In genomic region chr13:73058432-73058740, GRCh38 we compare ENCODE assay signal across 8 cellular contexts. TPM values are rescaled to one million over a fixed set of nuclear protein-coding genes. Genes with fewer than 3 reads are reported as not detected.
DNase-seq lines count a peak whose midpoint lies in the region; ATAC-seq and TF ChIP-seq lines count a peak whose summit lies in the region.

No MANE protein-coding gene starts in this region.

- H3K4me3 Mint-ChIP-seq in central memory CD8-positive, alpha-beta T cell: peak overlapping the region; percentile 79
- peak overlapping the region; percentile 92 for H3K4me3 Mint-ChIP-seq in neural progenitor cell

- H3K4me3 ChIP-seq in AG09309 (ENCODE audit: control insufficient read depth, low read depth, low read length) (peak overlapping the region; percentile 39), neural progenitor cell (peak overlapping the region; percentile 64)

- no peaks in the 10 kb centered on the region for H3K9me3 ChIP-seq in neural progenitor cell (ENCODE audit: low read depth)

- peak overlapping the region; percentile 27 for H3K27ac Mint-ChIP-seq in central memory CD8-positive, alpha-beta T cell (ENCODE audit: low read depth)
- no peak overlapping the region for H3K27ac Mint-ChIP-seq in neural progenitor cell

- H2AFZ ChIP-seq in neural progenitor cell (replicated peaks): peak overlapping the region; percentile 62

- H3K36me3 Mint-ChIP-seq in central memory CD8-positive, alpha-beta T cell (ENCODE audit: insufficient read depth): peaks cover 8% of the 10 kb centered on the region
- no peaks in the 10 kb centered on the region for H3K36me3 Mint-ChIP-seq in neural progenitor cell

- TF ChIP-seq CTCF in AG09309 (IDR thresholded peaks at IDR 0.05; ENCODE audit: control insufficient read depth, insufficient read depth, low read depth, low read length, missing control alignments) (no peak), neural progenitor cell (IDR thresholded peaks at IDR 0.05) (no peak)

- peak; percentile 13 for ATAC-seq in GM19351 (IDR thresholded peaks at IDR 0.05; ENCODE audit: unreplicated experiment)
- peak; percentile 21 for ATAC-seq in HG03439 (IDR thresholded peaks at IDR 0.05; ENCODE audit: unreplicated experiment)
- ATAC-seq in central memory CD8-positive, alpha-beta T cell (replicated peaks; ENCODE audit: extremely low read depth, poor library complexity, severe bottlenecking): peak; percentile 3
- no peak for ATAC-seq in GM18519 (IDR thresholded peaks at IDR 0.05; ENCODE audit: low FRiP score, unreplicated experiment)

- no peaks in the 10 kb centered on the region for H3K9me3 Mint-ChIP-seq in central memory CD8-positive, alpha-beta T cell
- no peaks in the 10 kb centered on the region for H3K9me3 Mint-ChIP-seq in neural progenitor cell

- H3K9ac ChIP-seq in neural progenitor cell: no peak overlapping the region

- peaks cover 6% of the 10 kb centered on the region for H4K20me1 ChIP-seq in neural progenitor cell (ENCODE audit: low read depth)

- no peaks in the 10 kb centered on the region for H3F3A ChIP-seq in neural progenitor cell (ENCODE audit: low read depth)

- peaks cover 70% of the 10 kb centered on the region for H3K27me3 ChIP-seq in neural progenitor cell

- peaks cover 63% of the 10 kb centered on the region for H3K27me3 Mint-ChIP-seq in central memory CD8-positive, alpha-beta T cell
- peaks cover 30% of the 10 kb centered on the region for H3K27me3 Mint-ChIP-seq in neural progenitor cell (ENCODE audit: insufficient read depth, low read depth)

- no peaks in the 10 kb centered on the region for H3K79me2 ChIP-seq in neural progenitor cell (ENCODE audit: low read depth)

- peaks cover 17% of the 10 kb centered on the region for H3K4me1 Mint-ChIP-seq in central memory CD8-positive, alpha-beta T cell
- peaks cover 33% of the 10 kb centered on the region for H3K4me1 Mint-ChIP-seq in neural progenitor cell

- H3K4me2 ChIP-seq in neural progenitor cell: peak overlapping the region; percentile 95

- H3K4me1 ChIP-seq in neural progenitor cell: no peaks in the 10 kb centered on the region

- no peak overlapping the region for H3K27ac ChIP-seq in neural progenitor cell

- no peak for DNase-seq in AG09309 (ENCODE audit: low read depth)
- DNase-seq in central memory CD8-positive, alpha-beta T cell (ENCODE audit: low spot score in 2 of 2): no peak
- no peak for DNase-seq in neural progenitor cell (ENCODE audit: low spot score)
- DNase-seq in stimulated activated CD4-positive, alpha-beta T cell treated with anti-CD3 and anti-CD28 coated beads, Interleukin-15, amount 100 ng/mL, for 24 hours: no peak
- no peak for DNase-seq in activated effector memory CD4-positive, alpha-beta T cell treated with Interleukin-2 at 50 U/mL for 16 hours

- no peaks in the 10 kb centered on the region for H3K36me3 ChIP-seq in neural progenitor cell

RNA-seq across cellular contexts. Expression of gene KLF5, which starts 0.4 kb away (rescaled TPM):
- 0.84 and 0.96 TPM in 2 replicates for total RNA-seq in neural progenitor cell (ENCODE audit: low replicate concordance)
